Comparison of ENCODE assay signal across 24 cellular contexts in the genomic region with DNA sequence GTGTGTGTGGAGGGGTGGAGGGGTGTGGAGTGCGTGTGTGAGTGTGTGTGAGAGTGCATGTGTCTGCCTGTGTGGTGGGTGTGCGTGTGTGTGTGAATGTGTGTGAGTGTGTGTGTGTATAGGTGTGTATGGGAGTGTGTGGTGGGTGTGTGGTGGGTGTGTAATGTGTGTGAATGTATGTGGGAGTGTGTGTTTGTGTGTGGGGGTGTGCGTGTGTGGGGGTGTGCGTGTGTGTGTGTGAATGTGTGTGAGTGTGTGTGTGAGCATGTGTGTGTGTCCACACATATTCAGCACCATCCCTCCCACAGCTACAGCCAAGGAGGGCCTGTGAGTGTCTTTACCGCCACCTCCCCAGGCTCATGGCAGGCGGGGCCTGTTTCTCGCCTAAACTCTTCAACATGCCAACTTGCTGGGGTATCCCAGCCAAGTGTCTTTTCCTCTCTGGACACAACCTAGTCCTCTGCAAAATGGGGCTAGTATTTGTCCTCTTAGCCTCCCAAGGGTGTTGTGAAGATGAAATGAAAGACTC. TPM values are rescaled to one million over a fixed set of nuclear protein-coding genes. Genes with fewer than 3 reads are reported as not detected.
DNase-seq lines count a peak whose midpoint lies in the region; FAIRE-seq and TF ChIP-seq lines count a peak whose summit lies in the region.
"Had no signal": no experiment of that assay in that cellular context is flagged by ENCODE, and none has a peak within 500 bp of the region (broad histone marks: within the 10 kb centered on the region; RNA-seq: fewer than 3 reads in every experiment).

No MANE protein-coding gene starts in this region.

- no peak overlapping the region for H4K5ac ChIP-seq in H1 (ENCODE audit: insufficient read length, low read depth, low read length)

- no peaks in the 10 kb centered on the region for H3K27me3 ChIP-seq in H1 (replicated peaks in 1 of 4; ENCODE audit: control insufficient read depth in 3 of 4, extremely low read depth in 1 of 4, insufficient read depth in 3 of 4, low read length in 3 of 4)
- peaks cover 9% of the 10 kb centered on the region for H3K27me3 ChIP-seq in osteoblast (ENCODE audit: insufficient read depth, low read length)
- H3K27me3 ChIP-seq: hepatocyte, upper lobe of left lung had no signal

- no peak overlapping the region for H3K14ac ChIP-seq in H1 (ENCODE audit: insufficient read length)

- no peak overlapping the region for H4K91ac ChIP-seq in H1 (replicated peaks; ENCODE audit: insufficient read length, low read length)

- H3K36me3 ChIP-seq in H1 (ENCODE audit: control insufficient read depth in 2 of 4, insufficient read depth in 4 of 4, low read length in 3 of 4) = no peaks in the 10 kb centered on the region
- no peaks in the 10 kb centered on the region for H3K36me3 ChIP-seq in osteoblast (ENCODE audit: insufficient read depth, low read length)
- H3K36me3 ChIP-seq: esophagus squamous epithelium, upper lobe of left lung had no signal

- H3K23me2 ChIP-seq in H1 (ENCODE audit: low read depth, low read length) = peaks cover 4% of the 10 kb centered on the region; the same call in 1 of the 2 replicates

- H3K4me3 ChIP-seq in H1 (ENCODE audit: extremely low read depth in 1 of 4, insufficient read depth in 2 of 4, low read depth in 3 of 4, low read length in 4 of 4) (no peak overlapping the region), osteoblast (ENCODE audit: insufficient read depth, low read length) (no peak overlapping the region)
- H3K4me3 ChIP-seq: esophagus squamous epithelium, hepatocyte, SK-N-MC, upper lobe of left lung had no signal

- FAIRE-seq in GM12891 (lab: Jason Lieb, UNC) = peak; percentile 26
- FAIRE-seq in H1 (lab: Jason Lieb, UNC) = no peak
- FAIRE-seq: astrocyte had no signal

- H3K18ac ChIP-seq in H1 (ENCODE audit: extremely low read depth, low read length) = no peak overlapping the region

- no peak overlapping the region for H2BK120ac ChIP-seq in H1 (replicated peaks; ENCODE audit: low read depth, low read length)

- CTCF ChIA-PET in H1 (lab: Charles Lee; ENCODE audit: partially characterized antibody) = interaction anchor here (0.6 to 16.6 kb wide), 7 partner anchors 11 to 973 kb away, joined by 3 to 171 read pairs (median 5); partner anchors contain the start of gene LMO1

- H3K4ac ChIP-seq in H1 (replicated peaks; ENCODE audit: insufficient read length, low read depth, low read length) = no peak overlapping the region

- intact Hi-C loops in CD14-positive monocyte (cut with micrococcal nuclease) = no loop called here

- no peak overlapping the region for H3K9ac ChIP-seq in H1 (replicated peaks in 1 of 4; ENCODE audit: extremely low read depth in 1 of 4, low read depth in 3 of 4, low read length in 3 of 4)

- H3K4me1 ChIP-seq in H1 (replicated peaks in 1 of 4; ENCODE audit: control insufficient read depth in 3 of 4, insufficient read depth in 4 of 4, low read length in 3 of 4) = peaks cover 0 to 2% (median 0%) of the 10 kb centered on the region in 4 experiments; a peak in 1 of 7 replicates
- no peaks in the 10 kb centered on the region for H3K4me1 ChIP-seq in osteoblast (ENCODE audit: insufficient read depth, low read length)
- H3K4me1 ChIP-seq: upper lobe of left lung had no signal

- no peak overlapping the region for H3K4me2 ChIP-seq in H1 (ENCODE audit: insufficient read depth in 1 of 2, low read depth in 2 of 2, low read length in 2 of 2)
- H3K4me2 ChIP-seq in osteoblast (ENCODE audit: insufficient read depth, low read length) = no peak overlapping the region
- H3K4me2 ChIP-seq: hepatocyte had no signal

- no peak overlapping the region for H2BK5ac ChIP-seq in H1 (ENCODE audit: low read depth, low read length)

- H3K9me3 ChIP-seq in H1 (ENCODE audit: insufficient read depth in 2 of 2, low read depth in 1 of 2, low read length in 1 of 2) (no peaks in the 10 kb centered on the region), osteoblast (ENCODE audit: low read depth, low read length) (no peaks in the 10 kb centered on the region)
- H3K9me3 ChIP-seq: esophagus squamous epithelium, upper lobe of left lung had no signal

- H4K20me1 ChIP-seq in H1 (replicated peaks in 1 of 2; ENCODE audit: control insufficient read depth in 1 of 2, insufficient read depth in 2 of 2, low read length in 2 of 2) = peaks cover 0 to 3% of the 10 kb centered on the region in 2 experiments
- H4K20me1 ChIP-seq in osteoblast (ENCODE audit: insufficient read depth, low read length) = no peaks in the 10 kb centered on the region

- H3K79me2 ChIP-seq in H1 (ENCODE audit: control insufficient read depth in 1 of 2, insufficient read depth in 2 of 2, low read length in 2 of 2) (no peaks in the 10 kb centered on the region), osteoblast (ENCODE audit: insufficient read depth, low read length) (no peaks in the 10 kb centered on the region)
- H3K79me2 ChIP-seq: hepatocyte had no signal

- TF ChIP-seq EP300 in H1 (IDR thresholded peaks at IDR 0.05; ENCODE audit: borderline replicate concordance in 1 of 2, low read depth in 2 of 2, low read length in 2 of 2) = no peak

- H3K4me3 Mint-ChIP-seq in CD14-positive monocyte = no peak overlapping the region
- H3K4me3 Mint-ChIP-seq: dendritic cell treated with granulocyte-macrophage colony-stimulating factor and Interleukin-4, amounts not matched to agents 40 ng/mL and 50 ng/mL, for 4 days; T-helper 17 cell had no signal

- 86% methylated on average over 6 of the region's 7 CpGs; no CpG with 5 or more reads in 1 of the 2 experiments for WGBS in H1 (ENCODE audit: extremely low coverage in 1 of 2, insufficient coverage in 1 of 2, insufficient read length in 1 of 2, insufficient replicate concordance in 2 of 2, low coverage in 1 of 2, low lambda C conversion rate in 2 of 2, missing lambda C conversion rate in 1 of 2), 2 experiments

- H3K9me3 Mint-ChIP-seq in CD14-positive monocyte = peaks cover 0 to 2% (median 0%) of the 10 kb centered on the region in 7 donors
- H3K9me3 Mint-ChIP-seq: dendritic cell treated with granulocyte-macrophage colony-stimulating factor and Interleukin-4, amounts not matched to agents 40 ng/mL and 50 ng/mL, for 4 days had no signal

- H2BK20ac ChIP-seq in H1 (ENCODE audit: low read length) = no peak overlapping the region

- TF ChIP-seq POLR2A in GM12891 (IDR thresholded peaks at IDR 0.05; ENCODE audit: low read depth, low read length) (no peak), H1 (IDR thresholded peaks at IDR 0.05; ENCODE audit: control extremely low read depth in 1 of 2, low read depth in 2 of 2, low read length in 2 of 2) (no peak)

- H3K27ac Mint-ChIP-seq in CD14-positive monocyte = no peak overlapping the region
- H3K27ac Mint-ChIP-seq: dendritic cell treated with granulocyte-macrophage colony-stimulating factor and Interleukin-4, amounts not matched to agents 40 ng/mL and 50 ng/mL, for 4 days; T-helper 17 cell had no signal

- H4K8ac ChIP-seq in H1 (ENCODE audit: extremely low read depth, insufficient read depth, low read length) = no peak overlapping the region; the same call in 1 of the 2 replicates

- H3K27ac ChIP-seq in H1 (ENCODE audit: low read depth, low read length) = no peak overlapping the region
- no peak overlapping the region for H3K27ac ChIP-seq in osteoblast (ENCODE audit: low read depth, low read length)
- H3K27ac ChIP-seq: C4-2B, esophagus squamous epithelium, hepatocyte, SK-N-MC, upper lobe of left lung had no signal

- no peak overlapping the region for H3K23ac ChIP-seq in H1 (ENCODE audit: insufficient read length)

- H2BK15ac ChIP-seq in H1 (ENCODE audit: low read length) = no peak overlapping the region

- H3K56ac ChIP-seq in H1 (replicated peaks; ENCODE audit: insufficient read length, low read depth, low read length) = peak overlapping the region; percentile 40

- POLR2A ChIA-PET in H1 (lab: Charles Lee; ENCODE audit: partially characterized antibody) = no interaction called here

- H2AFZ ChIP-seq in H1 (ENCODE audit: low read length) (no peak overlapping the region), osteoblast (ENCODE audit: low read length) (no peak overlapping the region)
- H2AFZ ChIP-seq: hepatocyte had no signal

- peaks cover 0 to 3% (median 0%) of the 10 kb centered on the region in 3 donors for H3K27me3 Mint-ChIP-seq in CD14-positive monocyte (ENCODE audit: low read depth in 3 of 3)

- no peak overlapping the region for H2BK12ac ChIP-seq in H1 (ENCODE audit: low read depth, low read length)

- DNase-seq in CD14-positive monocyte (ENCODE audit: low spot score) (peak; percentile 22), GM12891 (ENCODE audit: insufficient read length, low spot score) (no peak), H1 (ENCODE audit: low read depth in 1 of 2, low spot score in 2 of 2) (no peak), osteoblast (ENCODE audit: insufficient read length, low spot score, missing footprints) (peak; percentile 30), DMS79 treated with DMSO at 0.1 percent for 48 hours (lab: John Stamatoyannopoulos, UW) (no peak), glomerular visceral epithelial cell (ENCODE audit: extremely low spot score) (no peak), SHP77 treated with DMSO at 0.1 percent for 48 hours (lab: John Stamatoyannopoulos, UW) (no peak)
- DNase-seq: activated CD4-positive, alpha-beta T cell treated with anti-CD3 and anti-CD28 coated beads, Interleukin-2, amount 50 U/mL, for 1 hour; central memory CD4-positive, alpha-beta T cell; esophagus squamous epithelium; foreskin melanocyte; mesendoderm; NCI-H1417; NCI-H2081 treated with DMSO at 0.1 percent for 48 hours; NCI-H82; occipital lobe; retina; T-helper 17 cell had no signal

- no peaks in the 10 kb centered on the region for H3K4me1 Mint-ChIP-seq in CD14-positive monocyte

- TF ChIP-seq CTCF in CD14-positive monocyte (IDR thresholded peaks at IDR 0.05) (no peak), H1 (IDR thresholded peaks at IDR 0.05; ENCODE audit: control extremely low read depth in 1 of 3, insufficient read depth in 1 of 3, low read depth in 1 of 3, low read length in 3 of 3) (no peak), osteoblast (IDR thresholded peaks at IDR 0.05; ENCODE audit: extremely low read depth, low read depth, low read length) (no peak)

- H3K36me3 Mint-ChIP-seq in CD14-positive monocyte = no peaks in the 10 kb centered on the region

- H2AK5ac ChIP-seq in H1 (ENCODE audit: low read depth, low read length) = no peak overlapping the region

- TF ChIP-seq RAD21 in H1 (IDR thresholded peaks at IDR 0.05 in 1 of 2, conservative IDR thresholded peaks at IDR 0.05 in 1 of 2; ENCODE audit: low read depth in 2 of 2, low read length in 2 of 2) = no peak

- no peaks in the 10 kb centered on the region for H3K79me1 ChIP-seq in H1 (ENCODE audit: low read depth, low read length)

RNA-seq across cellular contexts. Expression of gene LMO1, which starts 11.8 kb away (rescaled TPM):
- polyA plus RNA-seq in CD14-positive monocyte = not detected
- not detected for polyA plus RNA-seq in GM12891 (2012; ENCODE audit: low read depth, missing spikeins)
- total RNA-seq in H1 (2021; fragmentation: NEBNext Ultra II Directional; extraction: Animal tissue kit (Norgen Biotek cat#: 25700)) = not detected in 2 replicates
- polyA plus RNA-seq in H1 (2011; rRNA removed) = 0.17 and 0.30 TPM in 2 replicates
- polyA plus RNA-seq in H1 (2011; cell fraction: cytosol; rRNA removed) = 0.32 TPM
- 0.37 TPM for polyA plus RNA-seq in H1 (2011; cell fraction: nucleus; rRNA removed)
- polyA plus RNA-seq in H1 (2012, experiment 1 of 2) = 0.19 to 0.85 TPM (median 0.46 TPM) in 4 replicates
- polyA plus RNA-seq in H1 (2012, experiment 2 of 2) = 0.45 TPM
- polyA plus RNA-seq in H1 (2013, experiment 1 of 2) = 0.20 TPM
- 0.11 TPM for polyA plus RNA-seq in H1 (2013, experiment 2 of 2)
- 0.44 TPM in 1 of 2 replicates, not detected in the other for polyA minus RNA-seq in H1 (2011; rRNA and poly(A)+ RNA removed)
- not detected for polyA minus RNA-seq in H1 (2011; cell fraction: cytosol; rRNA and poly(A)+ RNA removed)
- not detected for polyA minus RNA-seq in H1 (2011; cell fraction: nucleus; rRNA and poly(A)+ RNA removed)
- total RNA-seq in osteoblast = not detected in 2 replicates
- total RNA-seq: esophagus squamous epithelium, hepatocyte, T-helper 17 cell had no signal

Comparison
In these comparisons a context has a peak if more than half of its experiments do, and no peak if none do; other contexts are left out.
1. DNase-seq: peak in CD14-positive monocyte (single experiment) and osteoblast (single experiment); none in GM12891 (single experiment), H1 (0 of 2), DMS79 treated with DMSO at 0.1 percent for 48 hours (single experiment), glomerular visceral epithelial cell (single experiment) and SHP77 treated with DMSO at 0.1 percent for 48 hours (single experiment).